Comparison of ENCODE assay signal across 8 cellular contexts in genomic region chr16:66516808-66517585, GRCh38. TPM values are rescaled to one million over a fixed set of nuclear protein-coding genes. Genes with fewer than 3 reads are reported as not detected.
DNase-seq lines count a peak whose midpoint lies in the region; ATAC-seq and TF ChIP-seq lines count a peak whose summit lies in the region.

No MANE protein-coding gene starts in this region.

- H3K27ac ChIP-seq in left lung = peak overlapping the region; percentile 96 to 99

- peak overlapping the region; percentile 4; the same call in 1 of the 2 replicates for H3K4me3 ChIP-seq in GM08714 (ENCODE audit: low read length)
- peak overlapping the region; percentile 2 to 40 for H3K4me3 ChIP-seq in left lung

- no peaks in the 10 kb centered on the region for H3K9me3 ChIP-seq in left lung

- no peaks in the 10 kb centered on the region for H3K27me3 ChIP-seq in left lung

- intact Hi-C loops in left lung (cut with DNase I) = no loop called here

- DNase-seq in NAMALWA (ENCODE audit: low spot score) = peak; percentile 91
- peak; percentile 28 for DNase-seq in activated CD4-positive, CD25-positive, alpha-beta regulatory T cell treated with anti-CD3 and anti-CD28 coated beads, Interleukin-2, amount 50 U/mL, for 16 hours (ENCODE audit: low read depth, low spot score)
- peak; percentile 58 for DNase-seq in cerebellum (ENCODE audit: low spot score)
- peak; percentile 96 to 98 for DNase-seq in left lung
- DNase-seq in stimulated activated CD4-positive, alpha-beta T cell treated with anti-CD3 and anti-CD28 coated beads, Interleukin-2, amount 100 ng/mL, for 4 hours (ENCODE audit: low read depth) = peak; percentile 54
- no peak for DNase-seq in NCI-H1436 treated with DMSO at 0.1 percent for 48 hours (lab: John Stamatoyannopoulos, UW)

- TF ChIP-seq CTCF in left lung (IDR thresholded peaks at IDR 0.05) = no peak

- ATAC-seq in HG02588 (IDR thresholded peaks at IDR 0.05; ENCODE audit: unreplicated experiment) = peak; percentile 96
- ATAC-seq in left lung = peak; percentile 91

- H3K4me1 ChIP-seq in left lung = peaks cover 52 to 93% of the 10 kb centered on the region in 2 donors

- H3K36me3 ChIP-seq in left lung = no peaks in the 10 kb centered on the region

RNA-seq across cellular contexts. Expression of gene TK2, which starts 32.9 kb away (rescaled TPM):
- total RNA-seq in cerebellum (26.6 TPM), left lung (10 to 100 TPM; 38.4 to 41.2 TPM)

RNA-seq across cellular contexts. Expression of gene CKLF, which starts 35.4 kb away (rescaled TPM):
- total RNA-seq in cerebellum (45.0 TPM), left lung (10 to 100 TPM; 42.3 to 66.3 TPM)

RNA-seq across cellular contexts. Expression of gene CMTM1, which starts 49.2 kb away (rescaled TPM):
- 7.6 TPM for total RNA-seq in cerebellum
- total RNA-seq in left lung = 10 to 100 TPM in 1 of 2 donors, 1 to 10 TPM in 1; 5.7 to 10.0 TPM
